ENCODE assay signal across 2 cellular contexts in genomic region chr20:45406260-45407066, GRCh38.
TF ChIP-seq lines count a peak whose summit lies in the region.

No MANE protein-coding gene starts in this region.

TF ChIP-seq in HepG2, 621 proteins besides CTCF, POLR2A, EP300 and RAD21 (continues in another document):
- TF ChIP-seq ELF4 (CRISPR knock-in tag; IDR thresholded peaks at IDR 0.05; ENCODE audit: borderline replicate concordance), result 0 out of 2 replicates have a peak, but pooled peaks have one; percentile 52
- no peak for TF ChIP-seq ATRX (CRISPR knock-in tag; IDR thresholded peaks at IDR 0.05; ENCODE audit: borderline replicate concordance)
- TF ChIP-seq, protein P1, sequence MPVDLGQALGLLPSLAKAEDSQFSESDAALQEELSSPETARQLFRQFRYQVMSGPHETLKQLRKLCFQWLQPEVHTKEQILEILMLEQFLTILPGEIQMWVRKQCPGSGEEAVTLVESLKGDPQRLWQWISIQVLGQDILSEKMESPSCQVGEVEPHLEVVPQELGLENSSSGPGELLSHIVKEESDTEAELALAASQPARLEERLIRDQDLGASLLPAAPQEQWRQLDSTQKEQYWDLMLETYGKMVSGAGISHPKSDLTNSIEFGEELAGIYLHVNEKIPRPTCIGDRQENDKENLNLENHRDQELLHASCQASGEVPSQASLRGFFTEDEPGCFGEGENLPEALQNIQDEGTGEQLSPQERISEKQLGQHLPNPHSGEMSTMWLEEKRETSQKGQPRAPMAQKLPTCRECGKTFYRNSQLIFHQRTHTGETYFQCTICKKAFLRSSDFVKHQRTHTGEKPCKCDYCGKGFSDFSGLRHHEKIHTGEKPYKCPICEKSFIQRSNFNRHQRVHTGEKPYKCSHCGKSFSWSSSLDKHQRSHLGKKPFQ (CRISPR knock-in tag; IDR thresholded peaks at IDR 0.05; ENCODE audit: insufficient replicate concordance), result peak; percentile 65
- TF ChIP-seq ZNF788 (CRISPR knock-in tag; IDR thresholded peaks at IDR 0.05; ENCODE audit: borderline replicate concordance), result peak; percentile 17; the same call in 1 of the 2 replicates
- TF ChIP-seq ZNF713 (CRISPR knock-in tag; IDR thresholded peaks at IDR 0.05), result no peak
- peak; percentile 63 for TF ChIP-seq MYC (CRISPR knock-in tag; IDR thresholded peaks at IDR 0.05; ENCODE audit: borderline replicate concordance)
- peak; percentile 95 for TF ChIP-seq HOXA9 (CRISPR knock-in tag; IDR thresholded peaks at IDR 0.05; ENCODE audit: borderline replicate concordance)
- peak; percentile 33; the same call in 1 of the 2 replicates for TF ChIP-seq CBX5 (CRISPR knock-in tag; IDR thresholded peaks at IDR 0.05; ENCODE audit: borderline replicate concordance)
- TF ChIP-seq EED (CRISPR knock-in tag; IDR thresholded peaks at IDR 0.05), result peak; percentile 26; the same call in 1 of the 2 replicates
- no peak for TF ChIP-seq HIVEP1 (CRISPR knock-in tag; IDR thresholded peaks at IDR 0.05)
- TF ChIP-seq ETV5 (CRISPR knock-in tag; IDR thresholded peaks at IDR 0.05; ENCODE audit: borderline replicate concordance), result peak; percentile 44; the same call in 1 of the 2 replicates
- TF ChIP-seq ZNF430 (CRISPR knock-in tag; IDR thresholded peaks at IDR 0.05), result 0 out of 2 replicates have a peak, but pooled peaks have one; percentile 11
- peak; percentile 36 for TF ChIP-seq AGO1 (IDR thresholded peaks at IDR 0.05; ENCODE audit: low read depth, low read length, poor library complexity, severe bottlenecking)
- peak; percentile 37; the same call in 1 of the 2 replicates for TF ChIP-seq JDP2 (CRISPR knock-in tag; IDR thresholded peaks at IDR 0.05; ENCODE audit: borderline replicate concordance)
- no peak for TF ChIP-seq ZNF512B (CRISPR knock-in tag; IDR thresholded peaks at IDR 0.05; ENCODE audit: borderline replicate concordance)
- TF ChIP-seq RNF2 (conservative IDR thresholded peaks at IDR 0.05; ENCODE audit: low read depth), result peak; percentile 11; the same call in 1 of the 2 replicates
- TF ChIP-seq ZSCAN20 (CRISPR knock-in tag; IDR thresholded peaks at IDR 0.05; ENCODE audit: borderline replicate concordance), result peak; percentile 75; the same call in 1 of the 2 replicates
- TF ChIP-seq, protein P2, sequence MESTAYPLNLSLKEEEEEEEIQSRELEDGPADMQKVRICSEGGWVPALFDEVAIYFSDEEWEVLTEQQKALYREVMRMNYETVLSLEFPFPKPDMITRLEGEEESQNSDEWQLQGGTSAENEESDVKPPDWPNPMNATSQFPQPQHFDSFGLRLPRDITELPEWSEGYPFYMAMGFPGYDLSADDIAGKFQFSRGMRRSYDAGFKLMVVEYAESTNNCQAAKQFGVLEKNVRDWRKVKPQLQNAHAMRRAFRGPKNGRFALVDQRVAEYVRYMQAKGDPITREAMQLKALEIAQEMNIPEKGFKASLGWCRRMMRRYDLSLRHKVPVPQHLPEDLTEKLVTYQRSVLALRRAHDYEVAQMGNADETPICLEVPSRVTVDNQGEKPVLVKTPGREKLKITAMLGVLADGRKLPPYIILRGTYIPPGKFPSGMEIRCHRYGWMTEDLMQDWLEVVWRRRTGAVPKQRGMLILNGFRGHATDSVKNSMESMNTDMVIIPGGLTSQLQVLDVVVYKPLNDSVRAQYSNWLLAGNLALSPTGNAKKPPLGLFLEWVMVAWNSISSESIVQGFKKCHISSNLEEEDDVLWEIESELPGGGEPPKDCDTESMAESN (CRISPR knock-in tag; conservative IDR thresholded peaks at IDR 0.05), result peak; percentile 6; the same call in 1 of the 2 replicates
- no peak; the same call in 1 of the 2 replicates for TF ChIP-seq ZBTB20 (CRISPR knock-in tag; IDR thresholded peaks at IDR 0.05; ENCODE audit: borderline replicate concordance, low read depth)
- TF ChIP-seq GZF1 (CRISPR knock-in tag; IDR thresholded peaks at IDR 0.05), result no peak
- TF ChIP-seq ZNF550 (CRISPR knock-in tag; IDR thresholded peaks at IDR 0.05; ENCODE audit: borderline replicate concordance), result peak; percentile 37; the same call in 1 of the 2 replicates
- TF ChIP-seq ZNF746 (CRISPR knock-in tag; IDR thresholded peaks at IDR 0.05), result 0 out of 2 replicates have a peak, but pooled peaks have one; percentile 39
- TF ChIP-seq, protein P3, sequence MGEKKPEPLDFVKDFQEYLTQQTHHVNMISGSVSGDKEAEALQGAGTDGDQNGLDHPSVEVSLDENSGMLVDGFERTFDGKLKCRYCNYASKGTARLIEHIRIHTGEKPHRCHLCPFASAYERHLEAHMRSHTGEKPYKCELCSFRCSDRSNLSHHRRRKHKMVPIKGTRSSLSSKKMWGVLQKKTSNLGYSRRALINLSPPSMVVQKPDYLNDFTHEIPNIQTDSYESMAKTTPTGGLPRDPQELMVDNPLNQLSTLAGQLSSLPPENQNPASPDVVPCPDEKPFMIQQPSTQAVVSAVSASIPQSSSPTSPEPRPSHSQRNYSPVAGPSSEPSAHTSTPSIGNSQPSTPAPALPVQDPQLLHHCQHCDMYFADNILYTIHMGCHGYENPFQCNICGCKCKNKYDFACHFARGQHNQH (CRISPR knock-in tag; IDR thresholded peaks at IDR 0.05), result peak; percentile 39; the same call in 1 of the 2 replicates
- no peak for TF ChIP-seq ZNF644 (CRISPR knock-in tag; IDR thresholded peaks at IDR 0.05; ENCODE audit: low read depth)
- TF ChIP-seq ZNF543 (CRISPR knock-in tag; IDR thresholded peaks at IDR 0.05), result peak; percentile 58
- no peak for TF ChIP-seq CBX2 (IDR thresholded peaks at IDR 0.05; ENCODE audit: low read depth, low read length)
- no peak for TF ChIP-seq CBX2 (CRISPR knock-in tag; IDR thresholded peaks at IDR 0.05; ENCODE audit: low read depth)

TF ChIP-seq in GM12891, 5 proteins besides CTCF, POLR2A, EP300 and RAD21:
- TF ChIP-seq POLR2AphosphoS5 (IDR thresholded peaks at IDR 0.05; ENCODE audit: low read depth, low read length) (no peak), PAX5 (IDR thresholded peaks at IDR 0.05; ENCODE audit: insufficient read depth, low read length, severe bottlenecking) (no peak), POU2F2 (IDR thresholded peaks at IDR 0.05; ENCODE audit: low read depth, low read length) (no peak), TAF1 (IDR thresholded peaks at IDR 0.05; ENCODE audit: low read depth, low read length) (no peak), SPI1 (IDR thresholded peaks at IDR 0.05; ENCODE audit: low read depth, low read length) (no peak)
